Comparison of ENCODE assay signal across 11 cellular contexts in genomic region chr6:41935190-41935569, GRCh38. TPM values are rescaled to one million over a fixed set of nuclear protein-coding genes. Genes with fewer than 3 reads are reported as not detected.
DNase-seq lines count a peak whose midpoint lies in the region; ATAC-seq and TF ChIP-seq lines count a peak whose summit lies in the region.
"Had no signal": no experiment of that assay in that cellular context is flagged by ENCODE, and none has a peak within 500 bp of the region (broad histone marks: within the 10 kb centered on the region; RNA-seq: fewer than 3 reads in every experiment).

No MANE protein-coding gene starts in this region.

- no peaks in the 10 kb centered on the region for H3K27me3 ChIP-seq in effector memory CD4-positive, alpha-beta T cell (replicated peaks; ENCODE audit: control insufficient read depth, insufficient read depth, low read length, poor library complexity, severe bottlenecking)
- no peaks in the 10 kb centered on the region for H3K27me3 ChIP-seq in upper lobe of right lung

- TF ChIP-seq CTCF in RWPE1 (conservative IDR thresholded peaks at IDR 0.05; ENCODE audit: low read depth) (no peak), upper lobe of right lung (IDR thresholded peaks at IDR 0.05) (no peak)

- intact Hi-C loops in upper lobe of right lung (cut with DNase I): loop anchor here (5.0 to 10.0 kb wide), 2 partner anchors 107 to 150 kb away; partner anchors contain the start of genes PRICKLE4 and TOMM6

- no peaks in the 10 kb centered on the region for H3K9me3 Mint-ChIP-seq in stimulated activated naive CD8-positive, alpha-beta T cell treated with anti-CD3 and anti-CD28 coated beads, Interleukin-15, Interleukin-2, amounts not matched to agents 100 ng/mL and 50 ng/mL, for 24 hours
- H3K9me3 Mint-ChIP-seq: neural crest cell had no signal

- H3K4me3 Mint-ChIP-seq in stimulated activated naive CD8-positive, alpha-beta T cell treated with anti-CD3 and anti-CD28 coated beads, Interleukin-15, Interleukin-2, amounts not matched to agents 100 ng/mL and 50 ng/mL, for 24 hours: peak overlapping the region; percentile 36

- H3K4me1 Mint-ChIP-seq in stimulated activated naive CD8-positive, alpha-beta T cell treated with anti-CD3 and anti-CD28 coated beads, Interleukin-15, Interleukin-2, amounts not matched to agents 100 ng/mL and 50 ng/mL, for 24 hours (ENCODE audit: low read depth): peaks cover 60% of the 10 kb centered on the region

- POLR2A ChIA-PET in RWPE1 (lab: Yijun Ruan, JAX; ENCODE audit: low non-redundant PET): no interaction called here

- H3K36me3 Mint-ChIP-seq in stimulated activated naive CD8-positive, alpha-beta T cell treated with anti-CD3 and anti-CD28 coated beads, Interleukin-15, Interleukin-2, amounts not matched to agents 100 ng/mL and 50 ng/mL, for 24 hours (ENCODE audit: low read depth): peaks cover 86% of the 10 kb centered on the region

- no peak overlapping the region for H3K4me3 ChIP-seq in effector memory CD4-positive, alpha-beta T cell (ENCODE audit: insufficient read depth, low read depth, low read length, poor library complexity, severe bottlenecking)
- H3K4me3 ChIP-seq in upper lobe of right lung: no peak overlapping the region

- CTCF ChIA-PET in RWPE1 (lab: Yijun Ruan, JAX): interaction anchor here (1.1 to 2.1 kb wide), 2 partner anchors 109 to 113 kb away, joined by 3 to 7 read pairs; no protein-coding TSS in a partner anchor

- H3K9me3 ChIP-seq in effector memory CD4-positive, alpha-beta T cell (ENCODE audit: control insufficient read depth, low read length): no peaks in the 10 kb centered on the region
- H3K9me3 ChIP-seq in upper lobe of right lung: no peaks in the 10 kb centered on the region

- no peaks in the 10 kb centered on the region for H3K27me3 Mint-ChIP-seq in stimulated activated naive CD8-positive, alpha-beta T cell treated with anti-CD3 and anti-CD28 coated beads, Interleukin-15, Interleukin-2, amounts not matched to agents 100 ng/mL and 50 ng/mL, for 24 hours

- H3K36me3 ChIP-seq in effector memory CD4-positive, alpha-beta T cell (ENCODE audit: control insufficient read depth, insufficient read depth, low read length): peaks cover 62% of the 10 kb centered on the region
- peaks cover 60% of the 10 kb centered on the region for H3K36me3 ChIP-seq in upper lobe of right lung

- peak overlapping the region; percentile 93 for H3K27ac Mint-ChIP-seq in stimulated activated naive CD8-positive, alpha-beta T cell treated with anti-CD3 and anti-CD28 coated beads, Interleukin-15, Interleukin-2, amounts not matched to agents 100 ng/mL and 50 ng/mL, for 24 hours

- no peak for DNase-seq in stimulated activated naive CD8-positive, alpha-beta T cell treated with anti-CD3 and anti-CD28 coated beads, Interleukin-15, Interleukin-2, amounts not matched to agents 100 U/mL and 50 U/mL, for 24 hours
- DNase-seq in RWPE1 (ENCODE audit: low spot score): no peak
- no peak for DNase-seq in effector memory CD4-positive, alpha-beta T cell
- no peak for DNase-seq in upper lobe of right lung
- no peak for DNase-seq in NCI-H2081 treated with DMSO at 0.1 percent for 48 hours (lab: John Stamatoyannopoulos, UW)
- no peak for DNase-seq in central memory CD4-positive, alpha-beta T cell
- DNase-seq: NCI-H446 treated with DMSO at 0.1 percent for 48 hours had no signal

- ATAC-seq in stimulated activated naive CD8-positive, alpha-beta T cell treated with anti-CD3 and anti-CD28 coated beads, Interleukin-15, Interleukin-2, amounts not matched to agents 100 U/mL and 50 U/mL, for 24 hours: no peak
- no peak for ATAC-seq in upper lobe of right lung
- no peak for ATAC-seq in HG02588 (IDR thresholded peaks at IDR 0.05; ENCODE audit: unreplicated experiment)
- ATAC-seq: Right ventricle myocardium inferior had no signal

- peaks cover 56% of the 10 kb centered on the region for H3K4me1 ChIP-seq in effector memory CD4-positive, alpha-beta T cell (ENCODE audit: control insufficient read depth, insufficient read depth, low read length, poor library complexity, severe bottlenecking)
- peaks cover 55% of the 10 kb centered on the region for H3K4me1 ChIP-seq in upper lobe of right lung

- H3K27ac ChIP-seq in RWPE1: peak overlapping the region; percentile 83
- peak overlapping the region; percentile 57 for H3K27ac ChIP-seq in effector memory CD4-positive, alpha-beta T cell (ENCODE audit: insufficient read depth, low read length, poor library complexity, severe bottlenecking)
- H3K27ac ChIP-seq in upper lobe of right lung: no peak overlapping the region

RNA-seq across cellular contexts. Expression of gene CCND3, which starts 6.4 kb away (rescaled TPM):
- total RNA-seq in upper lobe of right lung: 186 TPM

RNA-seq across cellular contexts. Expression of gene BYSL, which starts 13.9 kb away (rescaled TPM):
- 11.6 TPM for total RNA-seq in upper lobe of right lung

RNA-seq across cellular contexts. Expression of gene MED20, which starts 14.2 kb away (rescaled TPM):
- total RNA-seq in upper lobe of right lung: 18.3 TPM

RNA-seq across cellular contexts. Expression of gene USP49, which starts 40.0 kb away (rescaled TPM):
- total RNA-seq in upper lobe of right lung: 2.7 TPM
